In the genomic region with DNA sequence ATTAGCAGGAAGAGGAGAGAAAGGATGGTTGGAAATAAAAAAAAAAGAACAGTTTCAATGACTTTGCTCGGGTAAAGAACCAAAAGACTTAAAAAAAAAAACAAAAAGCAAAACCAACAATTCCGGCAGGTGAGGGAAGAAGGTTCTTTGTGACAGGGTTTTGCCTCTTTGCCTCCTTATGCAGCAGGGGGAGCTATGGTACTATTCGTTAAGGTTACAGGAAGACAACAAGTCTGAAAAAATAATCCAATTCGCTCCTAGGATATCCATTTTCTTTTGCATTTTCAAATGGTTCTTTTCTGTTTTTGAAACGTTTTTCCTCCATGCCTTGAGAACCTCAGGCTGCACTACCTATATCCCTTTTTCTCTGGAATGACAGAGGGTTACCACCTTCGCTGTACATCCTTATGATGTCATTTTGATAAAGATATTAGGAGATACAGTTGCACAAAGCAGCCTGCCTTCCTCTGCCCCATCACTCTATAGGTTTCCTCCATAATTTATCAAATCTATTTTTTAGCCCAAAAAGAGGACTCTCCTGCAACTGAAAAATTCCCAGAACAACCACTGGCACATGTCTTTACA, we compare ENCODE assay signal across 8 cellular contexts. TPM values are rescaled to one million over a fixed set of nuclear protein-coding genes. Genes with fewer than 3 reads are reported as not detected.
DNase-seq lines count a peak whose midpoint lies in the region; ATAC-seq, FAIRE-seq and TF ChIP-seq lines count a peak whose summit lies in the region.

No MANE protein-coding gene starts in this region.

- intact Hi-C loops in adrenal gland (cut with DNase I), result loop anchor here (5.0 to 10.0 kb wide), 2 partner anchors 57 to 60 kb away; a partner anchor contains a TSS

- DNase-seq in NCI-H524 (lab: John Stamatoyannopoulos, UW) (peak; percentile 28 to 66), NCI-H524 treated with DMSO at 0.1 percent for 48 hours (lab: John Stamatoyannopoulos, UW) (no peak), HFF-Myc (ENCODE audit: extremely low read depth, low read depth) (peak; percentile 53), NCI-H526 treated with DMSO at 0.1 percent for 48 hours (lab: John Stamatoyannopoulos, UW) (peak; percentile 31), adrenal gland (peak; percentile 32 to 71 (median 52)), tibial nerve (ENCODE audit: low spot score in 2 of 2) (peak in 1 of 2 donors; percentile 25)

- WGBS in adrenal gland, 4 donors, result 17 to 20% (median 17%) methylated on average over 6 of the region's 6 CpGs
- 17 to 24% methylated on average over 6 of the region's 6 CpGs for WGBS in tibial nerve, 2 donors

- no peaks in the 10 kb centered on the region for H3K27me3 ChIP-seq in adrenal gland
- H3K27me3 ChIP-seq in tibial nerve, result no peaks in the 10 kb centered on the region

- TF ChIP-seq CTCF in HFF-Myc (IDR thresholded peaks at IDR 0.05; ENCODE audit: low read depth, low read length, missing control alignments) (peak; percentile 82), adrenal gland (IDR thresholded peaks at IDR 0.05) (peak; percentile 45 to 90 (median 64)), tibial nerve (IDR thresholded peaks at IDR 0.05) (peak in 4 of 5 experiments; percentile 20 to 32 (median 30))

- H3K9me3 ChIP-seq in adrenal gland (replicated peaks in 1 of 3), result no peaks in the 10 kb centered on the region
- H3K9me3 ChIP-seq in tibial nerve, result no peaks in the 10 kb centered on the region

- no peak for TF ChIP-seq EP300 in tibial nerve (IDR thresholded peaks at IDR 0.05)

- H3K36me3 ChIP-seq in adrenal gland (replicated peaks in 1 of 2) (no peaks in the 10 kb centered on the region), tibial nerve (no peaks in the 10 kb centered on the region)

- H3K4me3 ChIP-seq in HFF-Myc (replicated peaks; ENCODE audit: low read depth, low read length) (no peak overlapping the region), adrenal gland (no peak overlapping the region), tibial nerve (no peak overlapping the region)

- TF ChIP-seq POLR2A in adrenal gland (IDR thresholded peaks at IDR 0.05) (no peak), tibial nerve (IDR thresholded peaks at IDR 0.05) (no peak)

- H3K27ac ChIP-seq in adrenal gland, result no peak overlapping the region
- no peak overlapping the region for H3K27ac ChIP-seq in tibial nerve

- H3K4me1 ChIP-seq in adrenal gland (replicated peaks in 1 of 2) (peaks cover 11 to 18% of the 10 kb centered on the region in 2 donors), tibial nerve (no peaks in the 10 kb centered on the region)

- ATAC-seq in HG03565 (IDR thresholded peaks at IDR 0.05; ENCODE audit: unreplicated experiment), result no peak

- FAIRE-seq in islet of Langerhans (lab: Jason Lieb, UNC), result peak; percentile 95

RNA-seq across cellular contexts. Expression of a gene that starts 55.0 kb away (rescaled TPM):
- total RNA-seq in adrenal gland (1 to 10 TPM in 7 of 8 donors, under 1 TPM in 1; 0.35 to 3.4 (median 2.3) TPM), tibial nerve (1 to 10 TPM; 1.3 to 2.0 (median 1.7) TPM)
- polyA plus RNA-seq in adrenal gland, result 1 to 10 TPM in 2 of 3 donors, under 1 TPM in 1; 0.64 to 1.6 (median 1.2) TPM

Comparison
In these comparisons a context has a peak if more than half of its experiments do, and no peak if none do; other contexts are left out.
1. CTCF ChIP-seq: peak in every context shown above with its lines; median percentile 82 in HFF-Myc; 64 in adrenal gland; 30 in tibial nerve.